ENCODE assay signal across 8 cellular contexts in genomic region chr7:151123485-151124204, GRCh38. TPM values are rescaled to one million over a fixed set of nuclear protein-coding genes. Genes with fewer than 3 reads are reported as not detected.
DNase-seq lines count a peak whose midpoint lies in the region; ATAC-seq, FAIRE-seq and TF ChIP-seq lines count a peak whose summit lies in the region.

No MANE protein-coding gene starts in this region.

- peak; percentile 91 for DNase-seq in NCI-H2227 (lab: John Stamatoyannopoulos, UW; ENCODE audit: unreplicated experiment)
- DNase-seq in mammary epithelial cell, result peak; percentile 66
- DNase-seq in keratinocyte (ENCODE audit: low read depth, low spot score), result no peak
- DNase-seq in stimulated activated CD4-positive, alpha-beta T cell treated with anti-CD3 and anti-CD28 coated beads, Interleukin-1b, Interleukin-23, amount 100 ng/mL, for 48 hours, result peak; percentile 80

- intact Hi-C loops in mammary epithelial cell (cut with micrococcal nuclease), result loop anchor here (1.0 to 2.0 kb wide), 4 partner anchors 7 to 180 kb away; no protein-coding TSS in a partner anchor

- H4K20me1 ChIP-seq in mammary epithelial cell (ENCODE audit: insufficient read depth, low read length) (peaks cover 10% of the 10 kb centered on the region), keratinocyte (ENCODE audit: control insufficient read depth, extremely low read depth, insufficient read depth, low read length) (peaks cover 24% of the 10 kb centered on the region)

- dilution Hi-C loops in mammary epithelial cell (cut with HindIII; ENCODE audit: low sequenced_read_pairs), result no loop called here
- dilution Hi-C loops in keratinocyte (cut with MboI; ENCODE audit: extremely low pct_ligation_motif_present, low sequenced_read_pairs), result no loop called here

- CTCF ChIA-PET in mammary epithelial cell (lab: Charles Lee; ENCODE audit: low non-redundant PET), result interaction anchor here (0.5 to 0.7 kb wide), 3 partner anchors 10 to 51 kb away, joined by 3 to 4 read pairs (median 3); no protein-coding TSS in a partner anchor

- H3K4me2 ChIP-seq in mammary epithelial cell (ENCODE audit: insufficient read depth, low read depth, low read length) (no peak overlapping the region), keratinocyte (ENCODE audit: control insufficient read depth, extremely low read depth, insufficient read depth, low read depth, low read length) (no peak overlapping the region)

- TF ChIP-seq POLR2A in GM18505 (IDR thresholded peaks at IDR 0.05; ENCODE audit: borderline replicate concordance, extremely low read depth, insufficient read depth, insufficient read length), result no peak

- H2AFZ ChIP-seq in mammary epithelial cell (ENCODE audit: low read depth, low read length), result no peak overlapping the region
- H2AFZ ChIP-seq in keratinocyte (ENCODE audit: control insufficient read depth, low read length), result no peak overlapping the region

- peaks cover 46% of the 10 kb centered on the region for H3K79me2 ChIP-seq in mammary epithelial cell (ENCODE audit: insufficient read depth, low read length)
- H3K79me2 ChIP-seq in keratinocyte (ENCODE audit: control insufficient read depth, insufficient read depth, low read length), result peaks cover 33% of the 10 kb centered on the region

- H3K27me3 ChIP-seq in mammary epithelial cell (ENCODE audit: insufficient read depth, low read length) (no peaks in the 10 kb centered on the region), keratinocyte (ENCODE audit: control insufficient read depth, extremely low read depth, insufficient read depth, low read length) (no peaks in the 10 kb centered on the region)

- H3K9ac ChIP-seq in mammary epithelial cell (ENCODE audit: insufficient read depth, low read length), result no peak overlapping the region
- no peak overlapping the region for H3K9ac ChIP-seq in keratinocyte (ENCODE audit: control insufficient read depth, extremely low read depth, insufficient read depth, low read length)

- FAIRE-seq in keratinocyte (lab: Jason Lieb, UNC), result peak; percentile 94

- TF ChIP-seq CTCF in 22Rv1 (IDR thresholded peaks at IDR 0.05) (peak; percentile 100), WI38 (IDR thresholded peaks at IDR 0.05; ENCODE audit: low read depth, low read length) (peak; percentile 98), mammary epithelial cell (conservative IDR thresholded peaks at IDR 0.05 in 1 of 2, IDR thresholded peaks at IDR 0.05 in 1 of 2; ENCODE audit: extremely low read depth in 1 of 2, insufficient read depth in 1 of 2, low read depth in 1 of 2, low read length in 2 of 2) (peak; percentile 99), keratinocyte (optimal IDR thresholded peaks at IDR 0.05 in 1 of 3, IDR thresholded peaks at IDR 0.05 in 1 of 3, conservative IDR thresholded peaks at IDR 0.05 in 1 of 3; ENCODE audit: extremely low read depth in 1 of 3, insufficient read depth in 2 of 3, low read length in 3 of 3) (peak in 2 of 3 experiments; percentile 99)

- BruUV-seq in mammary epithelial cell (replicated peaks; lab: Mats Ljungman, UMichigan), result no TSS peak

- 44% methylated on average over 13 of the region's 40 CpGs for WGBS in mammary epithelial cell (ENCODE audit: low coverage, missing lambda C conversion rate)

- in situ Hi-C loops in mammary epithelial cell (cut with MboI; ENCODE audit: low sequenced_read_pairs in 2 of 2), result loop anchor here in 1 of 2 donors (5.0 kb wide), 1 partner anchor 34 kb away; no protein-coding TSS in a partner anchor

- no peaks in the 10 kb centered on the region for H3K4me1 ChIP-seq in mammary epithelial cell (ENCODE audit: insufficient read depth, low read length)
- H3K4me1 ChIP-seq in keratinocyte (ENCODE audit: control insufficient read depth, extremely low read depth, insufficient read depth, low read length), result peaks cover 18% of the 10 kb centered on the region

- peak; percentile 64 for ATAC-seq in GM18505 (IDR thresholded peaks at IDR 0.05; ENCODE audit: unreplicated experiment)
- ATAC-seq in HG03095 (IDR thresholded peaks at IDR 0.05; ENCODE audit: unreplicated experiment), result peak; percentile 88

- H3K9me3 ChIP-seq in mammary epithelial cell (replicated peaks; ENCODE audit: insufficient read depth, low read length) (no peaks in the 10 kb centered on the region), keratinocyte (ENCODE audit: control insufficient read depth, low read depth, low read length) (no peaks in the 10 kb centered on the region)

- H3K27ac ChIP-seq in 22Rv1, result peak overlapping the region; percentile 87
- H3K27ac ChIP-seq in mammary epithelial cell (ENCODE audit: insufficient read depth, low read depth, low read length), result no peak overlapping the region
- H3K27ac ChIP-seq in keratinocyte (ENCODE audit: control insufficient read depth, insufficient read depth, low read length), result no peak overlapping the region

- H3K4me3 ChIP-seq in WI38 (ENCODE audit: low read depth, low read length) (no peak overlapping the region), mammary epithelial cell (replicated peaks in 1 of 3; ENCODE audit: insufficient read depth in 1 of 3, low read depth in 2 of 3, low read length in 3 of 3) (no peak overlapping the region), keratinocyte (ENCODE audit: control insufficient read depth in 2 of 3, extremely low read depth in 1 of 3, insufficient read depth in 2 of 3, low read depth in 1 of 3, low read length in 3 of 3) (no peak overlapping the region)

- H3K9me1 ChIP-seq in keratinocyte (ENCODE audit: control insufficient read depth, extremely low read depth, insufficient read depth, low read length), result peaks cover 2% of the 10 kb centered on the region

- H3K36me3 ChIP-seq in mammary epithelial cell (ENCODE audit: insufficient read depth, low read length), result peaks cover 21% of the 10 kb centered on the region
- peaks cover 47 to 49% of the 10 kb centered on the region in 2 experiments for H3K36me3 ChIP-seq in keratinocyte (ENCODE audit: control insufficient read depth in 2 of 2, extremely low read depth in 1 of 2, insufficient read depth in 2 of 2, low read length in 2 of 2)

RNA-seq across cellular contexts. Expression of gene AGAP3, which starts 37.4 kb away (rescaled TPM):
- 100 to 1,000 TPM; 118 to 163 TPM for total RNA-seq in mammary epithelial cell
- polyA plus RNA-seq in mammary epithelial cell (91.6 TPM), keratinocyte (64.3 to 96.7 TPM (median 83.2 TPM) in 3 replicates)
- polyA minus RNA-seq in mammary epithelial cell (114 TPM), keratinocyte (88.1 to 181 TPM (median 91.1 TPM) in 3 replicates)
- 29.0 TPM for polyA plus RNA-seq in keratinocyte (2011; ENCODE audit: low read depth)
- 63.3 and 125 TPM in 2 replicates for polyA plus RNA-seq in keratinocyte (2011; cell fraction: cytosol; rRNA removed)
- polyA plus RNA-seq in keratinocyte (2011; cell fraction: nucleus; rRNA removed), result 199 and 238 TPM in 2 replicates
- 75.3 and 106 TPM in 2 replicates for polyA plus RNA-seq in keratinocyte (2012; ENCODE audit: low replicate concordance)
- polyA minus RNA-seq in keratinocyte (2011; cell fraction: cytosol; rRNA and poly(A)+ RNA removed), result 125 TPM
- polyA minus RNA-seq in keratinocyte (2011; cell fraction: nucleus; rRNA and poly(A)+ RNA removed), result 99.9 and 122 TPM in 2 replicates

RNA-seq across cellular contexts. Expression of gene TMUB1, which starts 40.4 kb away (rescaled TPM):
- 10 to 100 TPM; 16.8 to 38.1 TPM for total RNA-seq in mammary epithelial cell
- polyA plus RNA-seq in mammary epithelial cell (28.4 TPM), keratinocyte (12.2 to 22.3 TPM (median 14.6 TPM) in 3 replicates)
- polyA minus RNA-seq in mammary epithelial cell (14.4 TPM), keratinocyte (5.0 to 12.6 TPM (median 5.1 TPM) in 3 replicates)
- 1.4 TPM for polyA plus RNA-seq in keratinocyte (2011; ENCODE audit: low read depth)
- 15.8 and 29.4 TPM in 2 replicates for polyA plus RNA-seq in keratinocyte (2011; cell fraction: cytosol; rRNA removed)
- polyA plus RNA-seq in keratinocyte (2011; cell fraction: nucleus; rRNA removed), result 17.7 and 28.5 TPM in 2 replicates
- polyA plus RNA-seq in keratinocyte (2012; ENCODE audit: low replicate concordance), result 19.0 and 37.5 TPM in 2 replicates
- polyA minus RNA-seq in keratinocyte (2011; cell fraction: cytosol; rRNA and poly(A)+ RNA removed), result 39.3 TPM
- 3.8 and 5.9 TPM in 2 replicates for polyA minus RNA-seq in keratinocyte (2011; cell fraction: nucleus; rRNA and poly(A)+ RNA removed)

RNA-seq across cellular contexts. Expression of gene FASTK, which starts 43.0 kb away (rescaled TPM):
- 10 to 100 TPM; 49.7 to 68.8 TPM for total RNA-seq in mammary epithelial cell
- polyA plus RNA-seq in mammary epithelial cell (52.4 TPM), keratinocyte (27.2 to 39.3 TPM (median 31.4 TPM) in 3 replicates)
- polyA minus RNA-seq in mammary epithelial cell (51.5 TPM), keratinocyte (24.6 to 70.6 TPM (median 30.1 TPM) in 3 replicates)
- 4.9 TPM for polyA plus RNA-seq in keratinocyte (2011; ENCODE audit: low read depth)
- polyA plus RNA-seq in keratinocyte (2011; cell fraction: cytosol; rRNA removed), result 24.1 and 41.9 TPM in 2 replicates
- polyA plus RNA-seq in keratinocyte (2011; cell fraction: nucleus; rRNA removed), result 79.8 and 106 TPM in 2 replicates
- polyA plus RNA-seq in keratinocyte (2012; ENCODE audit: low replicate concordance), result 38.7 and 40.3 TPM in 2 replicates
- 36.4 TPM for polyA minus RNA-seq in keratinocyte (2011; cell fraction: cytosol; rRNA and poly(A)+ RNA removed)
- polyA minus RNA-seq in keratinocyte (2011; cell fraction: nucleus; rRNA and poly(A)+ RNA removed), result 25.5 and 28.4 TPM in 2 replicates

RNA-seq across cellular contexts. Expression of gene GBX1, which starts 43.8 kb away (rescaled TPM):
- total RNA-seq in mammary epithelial cell, result not detected
- polyA plus RNA-seq in mammary epithelial cell (not detected), keratinocyte (not detected in 3 replicates)
- polyA minus RNA-seq in mammary epithelial cell (not detected), keratinocyte (not detected in 3 replicates)
- polyA plus RNA-seq in keratinocyte (2011; ENCODE audit: low read depth), result not detected
- not detected in 2 replicates for polyA plus RNA-seq in keratinocyte (2011; cell fraction: cytosol; rRNA removed)
- polyA plus RNA-seq in keratinocyte (2011; cell fraction: nucleus; rRNA removed), result not detected in 2 replicates
- not detected in 2 replicates for polyA plus RNA-seq in keratinocyte (2012; ENCODE audit: low replicate concordance)
- not detected for polyA minus RNA-seq in keratinocyte (2011; cell fraction: cytosol; rRNA and poly(A)+ RNA removed)
- polyA minus RNA-seq in keratinocyte (2011; cell fraction: nucleus; rRNA and poly(A)+ RNA removed), result not detected in 2 replicates
